8 cellular contexts compared by ENCODE assay signal in genomic region chr2:127324635-127325034, GRCh38. TPM values are rescaled to one million over a fixed set of nuclear protein-coding genes. Genes with fewer than 3 reads are reported as not detected.
DNase-seq lines count a peak whose midpoint lies in the region; ATAC-seq and TF ChIP-seq lines count a peak whose summit lies in the region.

No MANE protein-coding gene starts in this region.

- no peak overlapping the region for H3K9ac ChIP-seq in fibroblast of lung (ENCODE audit: insufficient read depth, low read length)

- TF ChIP-seq CTCF in GM23338 (conservative IDR thresholded peaks at IDR 0.05; ENCODE audit: low read depth in 2 of 2) (peak; percentile 63 to 78), fibroblast of lung (conservative IDR thresholded peaks at IDR 0.05 in 1 of 2, IDR thresholded peaks at IDR 0.05 in 1 of 2; ENCODE audit: low read depth in 1 of 2, low read length in 2 of 2) (peak; percentile 59 to 67), sigmoid colon (IDR thresholded peaks at IDR 0.05) (peak in 3 of 4 experiments; percentile 49 to 59 (median 51))

- H3K4me3 ChIP-seq in GM23338, result no peak overlapping the region
- no peak overlapping the region for H3K4me3 ChIP-seq in fibroblast of lung (replicated peaks in 1 of 4; ENCODE audit: control extremely low read depth in 1 of 4, insufficient read depth in 1 of 4, low read depth in 3 of 4, low read length in 4 of 4)
- no peak overlapping the region for H3K4me3 ChIP-seq in sigmoid colon

- no peaks in the 10 kb centered on the region for H3K9me3 ChIP-seq in fibroblast of lung (ENCODE audit: control insufficient read depth, insufficient read depth, low read depth, low read length)
- no peaks in the 10 kb centered on the region for H3K9me3 ChIP-seq in sigmoid colon

- H3K4me3 Mint-ChIP-seq in GM23338, result no peak overlapping the region

- no peak for TF ChIP-seq POLR2A in sigmoid colon (IDR thresholded peaks at IDR 0.05)

- WGBS in sigmoid colon, 2 donors, result 53 to 71% methylated on average over 3 of the region's 3 CpGs

- H3K4me2 ChIP-seq in GM23338 (no peak overlapping the region), fibroblast of lung (ENCODE audit: extremely low read depth, insufficient read depth, low read length) (no peak overlapping the region)

- H4K20me1 ChIP-seq in GM23338 (replicated peaks; ENCODE audit: insufficient read depth), result no peaks in the 10 kb centered on the region; the same call in 1 of the 2 replicates
- no peaks in the 10 kb centered on the region for H4K20me1 ChIP-seq in fibroblast of lung (ENCODE audit: control insufficient read depth, extremely low read depth, insufficient read depth, low read length)

- H3K27me3 ChIP-seq in GM23338 (ENCODE audit: insufficient read depth) (no peaks in the 10 kb centered on the region), fibroblast of lung (ENCODE audit: control insufficient read depth, insufficient read depth, low read length) (no peaks in the 10 kb centered on the region), sigmoid colon (no peaks in the 10 kb centered on the region)

- H3K27ac ChIP-seq in GM23338 (ENCODE audit: low read depth) (no peak overlapping the region), fibroblast of lung (ENCODE audit: insufficient read depth, low read length) (no peak overlapping the region), sigmoid colon (no peak overlapping the region)

- no peaks in the 10 kb centered on the region for H3K27me3 Mint-ChIP-seq in GM23338 (ENCODE audit: insufficient read depth, low read depth, poor library complexity)

- H3K4me1 Mint-ChIP-seq in GM23338, result no peaks in the 10 kb centered on the region

- H3K9me2 ChIP-seq in GM23338 (ENCODE audit: insufficient read depth), result no peaks in the 10 kb centered on the region

- no peak overlapping the region for H3K27ac Mint-ChIP-seq in GM23338

- H3K4me1 ChIP-seq in GM23338 (ENCODE audit: insufficient read depth), result no peaks in the 10 kb centered on the region
- no peaks in the 10 kb centered on the region for H3K4me1 ChIP-seq in fibroblast of lung (ENCODE audit: control insufficient read depth, extremely low read depth, insufficient read depth, low read length)
- no peaks in the 10 kb centered on the region for H3K4me1 ChIP-seq in sigmoid colon

- H3F3A ChIP-seq in GM23338 (replicated peaks; ENCODE audit: low read depth), result no peaks in the 10 kb centered on the region; the same call in 1 of the 2 replicates

- H3K9me3 Mint-ChIP-seq in GM23338, result no peaks in the 10 kb centered on the region

- H2AFZ ChIP-seq in GM23338, result no peak overlapping the region
- no peak overlapping the region for H2AFZ ChIP-seq in fibroblast of lung (ENCODE audit: low read length)

- H3K79me2 ChIP-seq in GM23338 (replicated peaks; ENCODE audit: insufficient read depth), result no peaks in the 10 kb centered on the region
- no peaks in the 10 kb centered on the region for H3K79me2 ChIP-seq in fibroblast of lung (ENCODE audit: control insufficient read depth, insufficient read depth, low read length)

- no peak for TF ChIP-seq EP300 in sigmoid colon (IDR thresholded peaks at IDR 0.05)

- ATAC-seq in GM23338, result no peak

- peaks cover 23% of the 10 kb centered on the region for H3K36me3 Mint-ChIP-seq in GM23338 (ENCODE audit: low read depth)

- peak; percentile 54 for DNase-seq in AG20443 (ENCODE audit: low spot score)
- peak; percentile 51 for DNase-seq in GM23338 (ENCODE audit: low spot score)
- DNase-seq in RPMI8226, result peak; percentile 38
- peak; percentile 45 to 77 for DNase-seq in fibroblast of lung (ENCODE audit: low read depth in 2 of 2)
- no peak for DNase-seq in sigmoid colon
- DNase-seq in T1000 (lab: John Stamatoyannopoulos, UW), result no peak
- no peak for DNase-seq in effector CD8-positive, alpha-beta T cell (lab: John Stamatoyannopoulos, UW)
- no peak for DNase-seq in effector CD4-positive, alpha-beta T cell

- intact Hi-C loops in sigmoid colon (cut with DNase I), result loop anchor here (2.0 kb wide), 1 partner anchor 156 kb away; no protein-coding TSS in a partner anchor

- peaks cover 3% of the 10 kb centered on the region; the same call in 1 of the 2 replicates for H3K36me3 ChIP-seq in GM23338 (ENCODE audit: insufficient read depth)
- peaks cover 2% of the 10 kb centered on the region for H3K36me3 ChIP-seq in fibroblast of lung (ENCODE audit: control insufficient read depth, insufficient read depth, low read length)
- H3K36me3 ChIP-seq in sigmoid colon, result peaks cover 2 to 98% (median 19%) of the 10 kb centered on the region in 4 donors

TF ChIP-seq in GM23338, 12 proteins besides CTCF, POLR2A, EP300 and RAD21:
- TF ChIP-seq JUNB (IDR thresholded peaks at IDR 0.05; ENCODE audit: unreplicated experiment) (no peak), CREB1 (CRISPR knock-in tag; IDR thresholded peaks at IDR 0.05; ENCODE audit: low read depth) (no peak), ZNF114 (CRISPR knock-in tag; IDR thresholded peaks at IDR 0.05) (no peak), ZNF331 (CRISPR knock-in tag; IDR thresholded peaks at IDR 0.05; ENCODE audit: low read depth) (no peak)

RNA-seq across cellular contexts. Expression of gene ERCC3, which starts 30.7 kb away (rescaled TPM):
- 42.5 and 62.7 TPM in 2 replicates for total RNA-seq in GM23338 (2014; rRNA removed; shearing (Covaris generic))
- polyA plus RNA-seq in GM23338 (2016; fragmentation: Nextera tagmentation; extraction: Ambion mirVana) (34.9 and 35.1 TPM in 2 replicates), fibroblast of lung (38.2 and 47.8 TPM in 2 replicates), sigmoid colon (10 to 100 TPM; 15.6 to 26.3 (median 18.5) TPM)
- total RNA-seq in fibroblast of lung (37.7 and 38.0 TPM in 2 replicates), sigmoid colon (10 to 100 TPM; 31.7 to 44.8 (median 39.1) TPM)
- polyA plus RNA-seq in fibroblast of lung (2012), result 21.9 and 28.9 TPM in 2 replicates
- polyA minus RNA-seq in fibroblast of lung (ENCODE audit: low replicate concordance), result 28.0 and 32.7 TPM in 2 replicates

Comparison
In these comparisons a context has a peak if more than half of its experiments do, and no peak if none do; other contexts are left out.
1. DNase-seq: peak in AG20443 (single experiment), GM23338 (single experiment), RPMI8226 (single experiment) and fibroblast of lung (2 of 2); none in sigmoid colon (single experiment), T1000 (single experiment), effector CD8-positive, alpha-beta T cell (single experiment) and effector CD4-positive, alpha-beta T cell (single experiment).
2. Peak in every context shown above with its lines, with median percentiles within 50 percentile points of each other: CTCF ChIP-seq.